In genomic region chr6:128112494-128112893, GRCh38 we compare ENCODE assay signal across 8 cellular contexts.
DNase-seq lines count a peak whose midpoint lies in the region; ATAC-seq and TF ChIP-seq lines count a peak whose summit lies in the region.

No MANE protein-coding gene starts in this region.

- DNase-seq in activated naive CD4-positive, alpha-beta T cell treated with anti-CD3 and anti-CD28 coated beads for 36 hours = no peak
- DNase-seq in activated naive CD4-positive, alpha-beta T cell treated with Interleukin-2 at 50 U/mL for 16 hours = no peak
- DNase-seq in NCI-H748 treated with DMSO at 0.1 percent for 48 hours (lab: John Stamatoyannopoulos, UW) (peak; percentile 31), left ventricle myocardium superior (no peak), upper lobe of right lung (no peak), SIG-M5 (lab: John Stamatoyannopoulos, UW) (no peak), KBM-7 (no peak), erythroblast (lab: John Stamatoyannopoulos, UW) (no peak)

- H3K27ac ChIP-seq in upper lobe of right lung = peak overlapping the region; percentile 12

- in situ Hi-C loops in KBM-7 (cut with MboI; ENCODE audit: low pct_unique_long_range_greater_than_20kb, low sequenced_read_pairs) = no loop called here

- H3K27ac Mint-ChIP-seq in activated naive CD4-positive, alpha-beta T cell treated with anti-CD3 and anti-CD28 coated beads for 36 hours = no peak overlapping the region

- H3K9me3 Mint-ChIP-seq in activated naive CD4-positive, alpha-beta T cell treated with anti-CD3 and anti-CD28 coated beads for 36 hours = peaks cover 2% of the 10 kb centered on the region

- H3K27me3 ChIP-seq in upper lobe of right lung = no peaks in the 10 kb centered on the region

- CTCF ChIA-PET in activated naive CD4-positive, alpha-beta T cell treated with anti-CD3 and anti-CD28 coated beads for 36 hours (lab: Charles Lee) = no interaction called here

- TF ChIP-seq CTCF in upper lobe of right lung (IDR thresholded peaks at IDR 0.05) = no peak

- H3K4me1 ChIP-seq in upper lobe of right lung = peaks cover 13% of the 10 kb centered on the region

- H3K27me3 Mint-ChIP-seq in activated naive CD4-positive, alpha-beta T cell treated with anti-CD3 and anti-CD28 coated beads for 36 hours (ENCODE audit: low read depth) = no peaks in the 10 kb centered on the region

- no peak for TF ChIP-seq POLR2A in erythroblast (IDR thresholded peaks at IDR 0.05; ENCODE audit: low read length)

- H3K36me3 ChIP-seq in upper lobe of right lung = no peaks in the 10 kb centered on the region

- H3K4me1 Mint-ChIP-seq in activated naive CD4-positive, alpha-beta T cell treated with anti-CD3 and anti-CD28 coated beads for 36 hours (ENCODE audit: low read depth) = peaks cover 12% of the 10 kb centered on the region

- H3K9me3 ChIP-seq in upper lobe of right lung = no peaks in the 10 kb centered on the region

- intact Hi-C loops in activated naive CD4-positive, alpha-beta T cell treated with anti-CD3 and anti-CD28 coated beads for 36 hours (cut with micrococcal nuclease) = loop anchor here (5.0 kb wide), 2 partner anchors 255 to 375 kb away; no protein-coding TSS in a partner anchor
- intact Hi-C loops in left ventricle myocardium superior (cut with micrococcal nuclease) = no loop called here
- intact Hi-C loops in upper lobe of right lung (cut with DNase I) = no loop called here

- peak; percentile 79 for ATAC-seq in left ventricle myocardium superior
- no peak for ATAC-seq in upper lobe of right lung

- H3K4me3 Mint-ChIP-seq in activated naive CD4-positive, alpha-beta T cell treated with anti-CD3 and anti-CD28 coated beads for 36 hours = peak overlapping the region; percentile 44

- peak overlapping the region; percentile 36 for H3K4me3 ChIP-seq in upper lobe of right lung

- H3K36me3 Mint-ChIP-seq in activated naive CD4-positive, alpha-beta T cell treated with anti-CD3 and anti-CD28 coated beads for 36 hours (ENCODE audit: low read depth) = peaks cover 2% of the 10 kb centered on the region
